11 cellular contexts compared by ENCODE assay signal in the genomic region with DNA sequence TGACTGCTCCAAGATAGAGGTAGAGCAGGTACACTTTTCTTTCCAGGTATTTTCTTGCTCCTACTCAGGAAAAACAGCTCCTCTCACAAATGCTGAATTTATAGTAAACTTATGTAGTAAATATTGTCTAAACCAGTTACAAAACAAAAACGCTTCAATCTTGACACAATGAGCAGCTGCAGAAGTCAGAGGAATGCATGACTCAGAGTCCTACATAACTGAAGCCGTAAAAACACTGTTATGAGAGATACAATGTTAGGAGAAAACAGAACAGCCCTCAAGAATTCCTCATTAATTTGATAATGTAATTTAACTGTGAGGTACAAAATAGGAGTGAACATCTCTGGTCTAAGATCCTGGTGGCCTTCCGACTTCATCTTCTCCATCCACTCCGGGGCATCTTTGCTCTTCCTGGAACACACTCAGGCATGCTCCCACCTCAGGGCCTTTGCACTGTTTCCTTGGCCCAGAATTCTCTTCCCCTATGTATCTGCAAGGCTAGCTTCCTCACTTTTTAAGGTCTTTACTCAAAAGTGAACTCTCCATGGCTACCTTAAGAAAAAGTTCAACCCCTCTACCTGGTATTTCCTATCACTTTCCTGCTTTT.
DNase-seq lines count a peak whose midpoint lies in the region; ATAC-seq and TF ChIP-seq lines count a peak whose summit lies in the region.
"Had no signal": no experiment of that assay in that cellular context is flagged by ENCODE, and none has a peak within 500 bp of the region (broad histone marks: within the 10 kb centered on the region; RNA-seq: fewer than 3 reads in every experiment).

No MANE protein-coding gene starts in this region.

- peak overlapping the region; percentile 20; the same call in 1 of the 2 replicates for H3K27ac ChIP-seq in SJSA1

- no peaks in the 10 kb centered on the region for H3K27me3 Mint-ChIP-seq in nephron (ENCODE audit: low read depth)
- H3K27me3 Mint-ChIP-seq: CD4-positive, alpha-beta T cell had no signal

- DNase-seq in AG08396 (ENCODE audit: low spot score) (peak; percentile 57), SJSA1 (ENCODE audit: low read depth in 1 of 2, low spot score in 2 of 2) (peak in 1 of 2 experiments; percentile 68), fibroblast of gingiva (ENCODE audit: low read depth) (peak; percentile 60), DMS153 treated with DMSO at 0.1 percent for 48 hours (lab: John Stamatoyannopoulos, UW; ENCODE audit: unreplicated experiment) (no peak), NOMO-1 (lab: John Stamatoyannopoulos, UW; ENCODE audit: unreplicated experiment in 2 of 2) (no peak)
- DNase-seq: activated T-cell treated with anti-CD3 and anti-CD28 coated beads, Interleukin-2, amount 50 U/mL, for 48 hours; CD4-positive, alpha-beta T cell; SHP77 had no signal

- peak overlapping the region; percentile 29 to 91 (median 87) for H3K27ac Mint-ChIP-seq in nephron
- H3K27ac Mint-ChIP-seq: CD4-positive, alpha-beta T cell had no signal

- no peak overlapping the region for H3K4me3 ChIP-seq in SJSA1

- no peaks in the 10 kb centered on the region for H3K9me3 Mint-ChIP-seq in nephron
- H3K9me3 Mint-ChIP-seq: CD4-positive, alpha-beta T cell had no signal

- no peaks in the 10 kb centered on the region for H3K27me3 ChIP-seq in SJSA1 (replicated peaks)

- H3K4me3 Mint-ChIP-seq in nephron, result no peak overlapping the region
- H3K4me3 Mint-ChIP-seq: CD4-positive, alpha-beta T cell had no signal

- H3K36me3 Mint-ChIP-seq in nephron (ENCODE audit: low read depth), result peaks cover 9% of the 10 kb centered on the region

- ATAC-seq in GM18511 (IDR thresholded peaks at IDR 0.05; ENCODE audit: unreplicated experiment), result no peak
- ATAC-seq in HG02642 (IDR thresholded peaks at IDR 0.05; ENCODE audit: poor library complexity, unreplicated experiment), result no peak

- no peaks in the 10 kb centered on the region for H3K9me3 ChIP-seq in SJSA1 (replicated peaks)

- H3K4me1 ChIP-seq in SJSA1 (replicated peaks), result peaks cover 32% of the 10 kb centered on the region

- peaks cover 46% of the 10 kb centered on the region for H3K4me1 Mint-ChIP-seq in nephron

- H3K36me3 ChIP-seq in SJSA1, result no peaks in the 10 kb centered on the region

- TF ChIP-seq CTCF in nephron (IDR thresholded peaks at IDR 0.05; ENCODE audit: unreplicated experiment in 3 of 3), result no peak

Comparison
In these comparisons a context has a peak if more than half of its experiments do, and no peak if none do; other contexts are left out.
1. DNase-seq: peak in AG08396 (single experiment) and fibroblast of gingiva (single experiment); none in DMS153 treated with DMSO at 0.1 percent for 48 hours (single experiment) and NOMO-1 (0 of 2).